In the genomic region with DNA sequence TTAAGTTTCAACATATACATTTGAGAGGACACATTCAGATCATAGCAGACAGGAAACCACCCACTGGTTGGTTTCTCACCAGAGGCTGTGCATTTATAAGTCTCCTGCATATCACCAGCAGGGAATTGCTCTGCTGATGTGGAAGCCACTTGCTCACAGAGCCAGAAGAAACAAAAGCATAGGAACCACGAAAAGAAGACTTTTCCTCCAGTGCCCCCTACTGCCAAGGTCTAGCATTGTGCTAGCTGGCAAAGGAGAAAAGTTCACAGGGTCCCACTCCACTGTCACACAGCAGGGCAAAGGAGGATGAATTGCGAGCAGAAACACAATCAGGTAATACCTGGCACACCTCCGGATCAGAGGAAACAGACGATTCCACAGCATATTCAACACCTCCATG, we compare ENCODE assay signal across 15 cellular contexts. TPM values are rescaled to one million over a fixed set of nuclear protein-coding genes. Genes with fewer than 3 reads are reported as not detected.
DNase-seq lines count a peak whose midpoint lies in the region; ATAC-seq and TF ChIP-seq lines count a peak whose summit lies in the region.
"Had no signal": no experiment of that assay in that cellular context is flagged by ENCODE, and none has a peak within 500 bp of the region (broad histone marks: within the 10 kb centered on the region; RNA-seq: fewer than 3 reads in every experiment).

No MANE protein-coding gene starts in this region.

- intact Hi-C loops in ovary (cut with DNase I) = no loop called here

- POLR2A ChIA-PET in GM10248 (lab: Yijun Ruan, JAX) (no interaction called here), WTC11 (lab: Charles Lee) (no interaction called here)
- POLR2A ChIA-PET in naive thymus-derived CD8-positive, alpha-beta T cell (lab: Charles Lee) = no interaction called here

- peaks cover 12% of the 10 kb centered on the region for H3K4me1 Mint-ChIP-seq in WTC11
- H3K4me1 Mint-ChIP-seq in nephron = peaks cover 7% of the 10 kb centered on the region
- H3K4me1 Mint-ChIP-seq in activated T-helper 17 cell treated with anti-CD3 and anti-CD28 coated beads, Interleukin-2, amount 50 U/mL, for 72 hours = peaks cover 4% of the 10 kb centered on the region
- H3K4me1 Mint-ChIP-seq in naive thymus-derived CD8-positive, alpha-beta T cell = peaks cover 0 to 3% (median 1%) of the 10 kb centered on the region in 4 donors
- H3K4me1 Mint-ChIP-seq: activated CD8-positive, alpha-beta memory T cell treated with anti-CD3 and anti-CD28 coated beads, Interleukin-2, amount 10 ng/mL, durations not matched to agents 7 days and 5 days had no signal

- WGBS in ovary, 3 donors = 58 to 70% (median 62%) methylated on average over 4 of the region's 4 CpGs

- no peaks in the 10 kb centered on the region for H3K9me3 ChIP-seq in ovary

- H3K4me3 Mint-ChIP-seq in WTC11 (no peak overlapping the region), nephron (no peak overlapping the region)
- H3K4me3 Mint-ChIP-seq in activated T-helper 17 cell treated with anti-CD3 and anti-CD28 coated beads, Interleukin-2, amount 50 U/mL, for 72 hours = no peak overlapping the region
- H3K4me3 Mint-ChIP-seq in naive thymus-derived CD8-positive, alpha-beta T cell = no peak overlapping the region
- H3K4me3 Mint-ChIP-seq: activated CD8-positive, alpha-beta memory T cell treated with anti-CD3 and anti-CD28 coated beads, Interleukin-2, amount 10 ng/mL, durations not matched to agents 7 days and 5 days had no signal

- no peak overlapping the region for H3K27ac ChIP-seq in ovary

- no peak for TF ChIP-seq EP300 in ovary (IDR thresholded peaks at IDR 0.05)

- DNase-seq in GM10248 (ENCODE audit: extremely low spot score) (no peak), HT1080 (ENCODE audit: low read depth) (peak; percentile 28), WTC11 (ENCODE audit: low spot score) (peak; percentile 50), GM19240 (ENCODE audit: insufficient read length, low spot score) (no peak), ovary (no peak)
- DNase-seq in naive thymus-derived CD8-positive, alpha-beta T cell = no peak
- DNase-seq: activated CD8-positive, alpha-beta memory T cell treated with anti-CD3 and anti-CD28 coated beads, Interleukin-2, amount 10 ng/mL, durations not matched to agents 7 days and 5 days; EL; NCI-H2171 treated with DMSO at 0.1 percent for 48 hours; SW 1271 had no signal

- ATAC-seq in WTC11 = peak; percentile 85
- ATAC-seq in activated T-helper 17 cell treated with anti-CD3 and anti-CD28 coated beads, Interleukin-2, amount 50 U/mL, for 72 hours (replicated peaks) = no peak
- no peak for ATAC-seq in naive thymus-derived CD8-positive, alpha-beta T cell
- ATAC-seq: activated CD8-positive, alpha-beta memory T cell treated with anti-CD3 and anti-CD28 coated beads, Interleukin-2, amount 10 ng/mL, durations not matched to agents 7 days and 5 days; left lobe of liver had no signal

- H3K27me3 ChIP-seq in ovary = no peaks in the 10 kb centered on the region

- no peak overlapping the region for H3K27ac Mint-ChIP-seq in WTC11
- H3K27ac Mint-ChIP-seq in nephron = no peak overlapping the region
- H3K27ac Mint-ChIP-seq in activated T-helper 17 cell treated with anti-CD3 and anti-CD28 coated beads, Interleukin-2, amount 50 U/mL, for 72 hours = no peak overlapping the region
- no peak overlapping the region for H3K27ac Mint-ChIP-seq in naive thymus-derived CD8-positive, alpha-beta T cell
- H3K27ac Mint-ChIP-seq: activated CD8-positive, alpha-beta memory T cell treated with anti-CD3 and anti-CD28 coated beads, Interleukin-2, amount 10 ng/mL, durations not matched to agents 7 days and 5 days had no signal

- H3K9me3 Mint-ChIP-seq in WTC11 = no peaks in the 10 kb centered on the region
- H3K9me3 Mint-ChIP-seq in nephron = no peaks in the 10 kb centered on the region
- H3K9me3 Mint-ChIP-seq in activated T-helper 17 cell treated with anti-CD3 and anti-CD28 coated beads, Interleukin-2, amount 50 U/mL, for 72 hours = no peaks in the 10 kb centered on the region
- H3K9me3 Mint-ChIP-seq in naive thymus-derived CD8-positive, alpha-beta T cell = no peaks in the 10 kb centered on the region

- peak; percentile 32 for TF ChIP-seq CTCF in GM10248 (IDR thresholded peaks at IDR 0.05; ENCODE audit: control extremely low read depth, extremely low read depth, low read depth, missing control alignments)
- TF ChIP-seq CTCF in WTC11 (IDR thresholded peaks at IDR 0.05) = peak; percentile 35; the same call in 1 of the 2 replicates
- peak; percentile 19 to 28 (median 20) for TF ChIP-seq CTCF in nephron (IDR thresholded peaks at IDR 0.05; ENCODE audit: unreplicated experiment in 3 of 3)
- no peak for TF ChIP-seq CTCF in ovary (IDR thresholded peaks at IDR 0.05)

- peaks cover 2% of the 10 kb centered on the region; the same call in 1 of the 2 replicates for H3K27me3 Mint-ChIP-seq in WTC11 (ENCODE audit: low read depth)
- peaks cover 30% of the 10 kb centered on the region for H3K27me3 Mint-ChIP-seq in nephron (ENCODE audit: low read depth)
- peaks cover 17% of the 10 kb centered on the region for H3K27me3 Mint-ChIP-seq in activated T-helper 17 cell treated with anti-CD3 and anti-CD28 coated beads, Interleukin-2, amount 50 U/mL, for 72 hours
- H3K27me3 Mint-ChIP-seq in naive thymus-derived CD8-positive, alpha-beta T cell = peaks cover 1 to 36% (median 17%) of the 10 kb centered on the region in 5 donors
- H3K27me3 Mint-ChIP-seq: activated CD8-positive, alpha-beta memory T cell treated with anti-CD3 and anti-CD28 coated beads, Interleukin-2, amount 10 ng/mL, durations not matched to agents 7 days and 5 days had no signal

- no peaks in the 10 kb centered on the region for H3K36me3 ChIP-seq in ovary

- CTCF ChIA-PET in GM10248 (lab: Yijun Ruan, JAX) (interaction anchor here (1.2 to 5.5 kb wide), 4 partner anchors 10 to 114 kb away, joined by 4 to 23 read pairs (median 4); no protein-coding TSS in a partner anchor), WTC11 (lab: Charles Lee) (interaction anchor here (0.6 to 4.0 kb wide), 11 partner anchors 9 to 622 kb away, joined by 3 to 29 read pairs (median 4); no protein-coding TSS in a partner anchor)

- TF ChIP-seq POLR2A in ovary (IDR thresholded peaks at IDR 0.05) = no peak

- no peak overlapping the region for H3K4me3 ChIP-seq in ovary

- H3K4me1 ChIP-seq in ovary (ENCODE audit: insufficient read depth) = no peaks in the 10 kb centered on the region

- H3K36me3 Mint-ChIP-seq in WTC11 = no peaks in the 10 kb centered on the region
- H3K36me3 Mint-ChIP-seq in nephron (ENCODE audit: low read depth) = no peaks in the 10 kb centered on the region
- no peaks in the 10 kb centered on the region for H3K36me3 Mint-ChIP-seq in activated T-helper 17 cell treated with anti-CD3 and anti-CD28 coated beads, Interleukin-2, amount 50 U/mL, for 72 hours (ENCODE audit: low read depth)
- no peaks in the 10 kb centered on the region for H3K36me3 Mint-ChIP-seq in naive thymus-derived CD8-positive, alpha-beta T cell
- H3K36me3 Mint-ChIP-seq: activated CD8-positive, alpha-beta memory T cell treated with anti-CD3 and anti-CD28 coated beads, Interleukin-2, amount 10 ng/mL, durations not matched to agents 7 days and 5 days had no signal

TF ChIP-seq in WTC11, 78 proteins besides CTCF, POLR2A, EP300 and RAD21 (continues in another document):
- TF ChIP-seq SOX15 (CRISPR knock-in tag; IDR thresholded peaks at IDR 0.05) (no peak), TEAD1 (CRISPR knock-in tag; IDR thresholded peaks at IDR 0.05) (no peak)
- TF ChIP-seq, protein P1, sequence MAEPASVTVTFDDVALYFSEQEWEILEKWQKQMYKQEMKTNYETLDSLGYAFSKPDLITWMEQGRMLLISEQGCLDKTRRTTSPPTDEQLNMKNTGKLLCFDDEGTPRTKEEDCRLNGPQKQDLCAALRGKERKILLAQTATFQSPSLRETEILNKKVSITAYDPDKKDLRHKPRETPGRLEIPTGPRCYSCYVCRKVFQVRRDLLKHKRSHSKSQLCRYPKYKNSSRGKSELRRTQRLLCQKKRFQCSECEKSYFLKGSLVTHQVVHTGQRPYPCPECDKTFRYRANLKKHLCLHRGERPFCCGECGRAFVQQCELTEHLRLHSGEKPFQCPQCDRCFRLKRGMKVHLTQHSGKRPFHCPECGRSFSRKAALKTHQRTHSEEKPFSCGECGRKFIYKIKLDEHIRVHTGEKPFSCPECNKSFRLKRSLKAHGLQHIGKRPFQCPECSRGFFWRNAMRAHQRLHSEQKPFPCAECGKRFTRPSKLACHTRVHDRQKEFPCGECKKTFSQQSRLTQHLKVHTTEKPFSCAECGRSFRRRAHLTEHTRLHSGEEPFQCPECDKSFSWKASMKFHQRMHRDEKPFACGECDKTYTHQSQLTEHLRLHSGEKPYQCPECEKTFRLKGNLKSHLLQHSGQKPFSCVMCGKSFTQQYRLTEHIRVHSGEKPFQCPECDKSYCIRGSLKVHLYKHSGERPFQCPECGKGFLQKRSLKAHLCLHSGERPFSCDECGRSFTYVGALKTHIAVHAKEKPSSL (CRISPR knock-in tag; conservative IDR thresholded peaks at IDR 0.05) = no peak
- TF ChIP-seq, protein P2, sequence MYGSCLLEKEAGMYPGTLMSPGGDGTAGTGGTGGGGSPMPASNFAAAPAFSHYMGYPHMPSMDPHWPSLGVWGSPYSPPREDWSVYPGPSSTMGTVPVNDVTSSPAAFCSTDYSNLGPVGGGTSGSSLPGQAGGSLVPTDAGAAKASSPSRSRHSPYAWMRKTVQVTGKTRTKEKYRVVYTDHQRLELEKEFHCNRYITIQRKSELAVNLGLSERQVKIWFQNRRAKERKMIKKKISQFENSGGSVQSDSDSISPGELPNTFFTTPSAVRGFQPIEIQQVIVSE (CRISPR knock-in tag; IDR thresholded peaks at IDR 0.05; ENCODE audit: borderline replicate concordance) = no peak

RNA-seq across cellular contexts. Expression of a gene that starts 28.9 kb away (rescaled TPM):
- not detected in 2 replicates for total RNA-seq in HT1080 (2014; rRNA removed; shearing (Covaris generic))
- polyA plus RNA-seq in HT1080 (2015; cell fraction: cytosol; rRNA removed) = not detected in 2 replicates
- polyA plus RNA-seq in HT1080 (2015; cell fraction: nucleus; rRNA removed) = not detected in 2 replicates
- total RNA-seq in WTC11 (2021) (not detected in 3 replicates), ovary (under 1 TPM in 1 of 7 donors, not detected in 6; 0.12 TPM)
- not detected for total RNA-seq in activated T-helper 17 cell treated with anti-CD3 and anti-CD28 coated beads, Interleukin-2, amount 50 U/mL, for 72 hours
- polyA plus RNA-seq in ovary = not detected
- not detected for total RNA-seq in naive thymus-derived CD8-positive, alpha-beta T cell
- not detected for polyA plus RNA-seq in naive thymus-derived CD8-positive, alpha-beta T cell
- total RNA-seq: activated CD8-positive, alpha-beta memory T cell treated with anti-CD3 and anti-CD28 coated beads, Interleukin-2, amount 10 ng/mL, durations not matched to agents 7 days and 5 days; astrocyte; left lobe of liver had no signal
- polyA plus RNA-seq: esophagus had no signal

Comparison
In these comparisons a context has a peak if more than half of its experiments do, and no peak if none do; other contexts are left out.
1. DNase-seq: peak in HT1080 (single experiment) and WTC11 (single experiment); none in GM10248 (single experiment), GM19240 (single experiment), ovary (0 of 5) and naive thymus-derived CD8-positive, alpha-beta T cell (0 of 10).
2. CTCF ChIP-seq: peak in GM10248 (single experiment), WTC11 (single experiment) and nephron (3 of 3); none in ovary (0 of 3).